Comparison of ENCODE assay signal across 36 cellular contexts in the genomic region with DNA sequence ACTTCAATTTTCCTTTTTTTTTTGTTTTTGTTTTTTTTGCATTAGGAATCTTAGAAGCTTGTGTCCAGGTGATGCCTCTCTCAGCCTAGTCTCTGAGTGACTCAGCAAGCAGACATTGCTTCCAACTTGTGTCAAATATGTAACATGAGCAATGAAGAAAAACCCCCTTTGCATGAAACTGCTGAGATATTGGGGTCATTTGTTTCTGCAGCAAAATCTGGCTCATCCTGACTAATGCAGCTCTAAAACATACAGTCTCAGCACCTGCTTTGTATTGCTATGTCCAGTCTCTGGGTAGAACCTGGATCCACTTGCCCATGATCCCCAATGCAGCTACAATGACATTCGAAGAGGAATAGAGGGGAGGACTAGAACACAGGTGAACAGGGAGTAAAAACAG. TPM values are rescaled to one million over a fixed set of nuclear protein-coding genes. Genes with fewer than 3 reads are reported as not detected.
"Had no signal": no experiment of that assay in that cellular context is flagged by ENCODE, and none has a peak within 500 bp of the region (broad histone marks: within the 10 kb centered on the region; RNA-seq: fewer than 3 reads in every experiment).

No MANE protein-coding gene starts in this region.

- H3K4me1 ChIP-seq: adrenal gland, ascending aorta, body of pancreas, breast epithelium had no signal

- H3K27ac ChIP-seq: adrenal gland, ascending aorta, body of pancreas, brain microvascular endothelial cell, breast epithelium, cardiac muscle cell had no signal

- H3K9me3 ChIP-seq: adrenal gland, body of pancreas, breast epithelium had no signal

- FAIRE-seq: astrocyte had no signal

- H3K27me3 ChIP-seq: ascending aorta, body of pancreas, brain microvascular endothelial cell, breast epithelium, cardiac muscle cell had no signal

- H3K4me3 ChIP-seq: adrenal gland, ascending aorta, body of pancreas, breast epithelium, cardiac muscle cell had no signal

- H3K36me3 ChIP-seq: adrenal gland, ascending aorta, brain microvascular endothelial cell, breast epithelium, cardiac muscle cell had no signal

- ATAC-seq: activated naive CD4-positive, alpha-beta T cell treated with anti-CD3 and anti-CD28 coated beads, Interleukin-2, amount 50 U/mL, for 72 hours; activated naive CD8-positive, alpha-beta T cell treated with anti-CD3 and anti-CD28 coated beads, Interleukin-2, amount 50 U/mL, for 24 hours; activated T-cell treated with anti-CD3 and anti-CD28 coated beads, Interleukin-2, amount 50 U/mL, for 4 hours; activated T-cell treated with anti-CD3 and anti-CD28 coated beads, Interleukin-2, amount 50 U/mL, for 72 hours; activated T-helper 17 cell treated with anti-CD3 and anti-CD28 coated beads, Interleukin-2, amount 50 U/mL, for 72 hours; body of pancreas had no signal

- DNase-seq: activated effector memory CD4-positive, alpha-beta T cell treated with anti-CD3 and anti-CD28 coated beads, Interleukin-2, amount 50 U/mL, for 16 hours; activated effector memory CD4-positive, alpha-beta T cell treated with Interleukin-2 at 50 U/mL for 16 hours; activated gamma-delta T cell; activated gamma-delta T cell treated with Interleukin-2 at 50 U/mL for 16 hours; activated naive CD4-positive, alpha-beta T cell; activated naive CD4-positive, alpha-beta T cell treated with anti-CD3 and anti-CD28 coated beads for 36 hours; activated naive CD4-positive, alpha-beta T cell treated with anti-CD3 and anti-CD28 coated beads, Interleukin-2, amount 10 ng/mL, durations not matched to agents 7 days and 5 days; activated naive CD4-positive, alpha-beta T cell treated with anti-CD3 and anti-CD28 coated beads, Interleukin-2, amount 50 U/mL, for 16 hours; activated naive CD4-positive, alpha-beta T cell treated with Interleukin-2 at 50 U/mL for 16 hours; activated naive CD8-positive, alpha-beta T cell treated with anti-CD3 and anti-CD28 coated beads for 36 hours; activated naive CD8-positive, alpha-beta T cell treated with anti-CD3 and anti-CD28 coated beads, Interleukin-2, amount 10 ng/mL, durations not matched to agents 7 days and 5 days; activated naive CD8-positive, alpha-beta T cell treated with anti-CD3 and anti-CD28 coated beads, Interleukin-2, amount 50 U/mL, for 24 hours; activated T-cell treated with anti-CD3 and anti-CD28 coated beads, Interleukin-2, amount 50 U/mL, for 1 hour; activated T-cell treated with anti-CD3 and anti-CD28 coated beads, Interleukin-2, amount 50 U/mL, for 24 hours; activated T-cell treated with anti-CD3 and anti-CD28 coated beads, Interleukin-2, amount 50 U/mL, for 4 hours; activated T-cell treated with anti-CD3 and anti-CD28 coated beads, Interleukin-2, amount 50 U/mL, for 48 hours; activated T-cell treated with anti-CD3 and anti-CD28 coated beads, Interleukin-2, amount 50 U/mL, for 72 hours; adrenal gland; amniotic stem cell; amygdala; anterior cingulate cortex; aorta; body of pancreas; brain microvascular endothelial cell; caudate nucleus; central memory CD4-positive, alpha-beta T cell; cerebellar nuclear complex had no signal

RNA-seq across cellular contexts. Expression of a gene that starts 55.7 kb away (rescaled TPM):
- total RNA-seq: activated naive CD4-positive, alpha-beta T cell treated with anti-CD3 and anti-CD28 coated beads for 36 hours; activated naive CD4-positive, alpha-beta T cell treated with anti-CD3 and anti-CD28 coated beads, Interleukin-2, amount 50 U/mL, for 72 hours; activated naive CD8-positive, alpha-beta T cell treated with anti-CD3 and anti-CD28 coated beads for 36 hours; activated naive CD8-positive, alpha-beta T cell treated with anti-CD3 and anti-CD28 coated beads, Interleukin-2, amount 10 ng/mL, durations not matched to agents 7 days and 5 days; activated T-cell treated with anti-CD3 and anti-CD28 coated beads, Interleukin-2, amount 50 U/mL, for 4 hours; activated T-helper 2 cell treated with anti-CD3 and anti-CD28 coated beads, Interferon-gamma antibody, Interleukin-2, Interleukin-4, amounts not matched to agents 10 μg/mL and 5 μg/mL and 100 μg/mL, durations not matched to agents 14 hours and 24 hours and 36 hours; aorta; ascending aorta; breast epithelium; bronchial epithelial cell; cardiac septum had no signal
- polyA plus RNA-seq: aorta, cardiac muscle cell had no signal
